In genomic region chr17:50128441-50129302, GRCh38 we compare ENCODE assay signal across 9 cellular contexts. TPM values are rescaled to one million over a fixed set of nuclear protein-coding genes. Genes with fewer than 3 reads are reported as not detected.
DNase-seq lines count a peak whose midpoint lies in the region; ATAC-seq and TF ChIP-seq lines count a peak whose summit lies in the region.
"Had no signal": no experiment of that assay in that cellular context is flagged by ENCODE, and none has a peak within 500 bp of the region (broad histone marks: within the 10 kb centered on the region; RNA-seq: fewer than 3 reads in every experiment).

No MANE protein-coding gene starts in this region.

- no peaks in the 10 kb centered on the region for H3K9me3 Mint-ChIP-seq in activated T-helper 17 cell treated with anti-CD3 and anti-CD28 coated beads, Interleukin-2, amount 50 U/mL, for 72 hours

- H3K9ac ChIP-seq in smooth muscle cell (ENCODE audit: low read depth), result peak overlapping the region; percentile 90

- DNase-seq in HT-29 (ENCODE audit: low spot score) (peak; percentile 54), iPS-NIHi11 (ENCODE audit: low spot score) (peak; percentile 63), smooth muscle cell (lab: John Stamatoyannopoulos, UW; ENCODE audit: unreplicated experiment) (no peak), SKM-1 treated with dmso at 0.1 percent for 144 hours (lab: John Stamatoyannopoulos, UW; ENCODE audit: unreplicated experiment) (no peak), NCI-H2029 treated with DMSO at 0.1 percent for 48 hours (lab: John Stamatoyannopoulos, UW) (no peak)
- DNase-seq: stimulated activated CD4-positive, alpha-beta T cell treated with anti-CD3 and anti-CD28 coated beads, Interleukin-1b, Interleukin-23, amount 100 ng/mL, for 48 hours had no signal

- H3F3A ChIP-seq in smooth muscle cell (ENCODE audit: low read depth), result peaks cover 14% of the 10 kb centered on the region

- H3K36me3 ChIP-seq in smooth muscle cell (ENCODE audit: low read depth), result no peaks in the 10 kb centered on the region

- no peak for TF ChIP-seq CTCF in smooth muscle cell (IDR thresholded peaks at IDR 0.05; ENCODE audit: borderline replicate concordance, insufficient read depth, poor library complexity, severe bottlenecking)

- H3K27me3 ChIP-seq in smooth muscle cell (ENCODE audit: low read depth), result no peaks in the 10 kb centered on the region

- H3K4me1 Mint-ChIP-seq in activated T-helper 17 cell treated with anti-CD3 and anti-CD28 coated beads, Interleukin-2, amount 50 U/mL, for 72 hours, result peaks cover 23% of the 10 kb centered on the region

- H3K4me3 ChIP-seq in smooth muscle cell, result peak overlapping the region; percentile 67

- peak overlapping the region; percentile 49 for H3K27ac ChIP-seq in smooth muscle cell (ENCODE audit: low read depth)

- H3K36me3 Mint-ChIP-seq in activated T-helper 17 cell treated with anti-CD3 and anti-CD28 coated beads, Interleukin-2, amount 50 U/mL, for 72 hours (ENCODE audit: low read depth), result peaks cover 10% of the 10 kb centered on the region

- H2AFZ ChIP-seq in smooth muscle cell (ENCODE audit: low read depth), result peak overlapping the region; percentile 15

- WGBS in smooth muscle cell (ENCODE audit: low lambda C conversion rate), result 12% methylated on average over 27 of the region's 28 CpGs

- H3K9me3 ChIP-seq in smooth muscle cell (replicated peaks; ENCODE audit: low read depth), result no peaks in the 10 kb centered on the region

- peak overlapping the region; percentile 99 for H3K4me2 ChIP-seq in smooth muscle cell

- H3K79me2 ChIP-seq in smooth muscle cell (ENCODE audit: low read depth), result no peaks in the 10 kb centered on the region

- peak overlapping the region; percentile 75 for H3K4me3 Mint-ChIP-seq in activated T-helper 17 cell treated with anti-CD3 and anti-CD28 coated beads, Interleukin-2, amount 50 U/mL, for 72 hours

- ATAC-seq in activated T-helper 17 cell treated with anti-CD3 and anti-CD28 coated beads, Interleukin-2, amount 50 U/mL, for 72 hours (replicated peaks), result no peak
- no peak for ATAC-seq in GM19324 (IDR thresholded peaks at IDR 0.05; ENCODE audit: low FRiP score, unreplicated experiment)

- H3K27ac Mint-ChIP-seq in activated T-helper 17 cell treated with anti-CD3 and anti-CD28 coated beads, Interleukin-2, amount 50 U/mL, for 72 hours, result no peak overlapping the region

- H3K27me3 Mint-ChIP-seq in activated T-helper 17 cell treated with anti-CD3 and anti-CD28 coated beads, Interleukin-2, amount 50 U/mL, for 72 hours, result peaks cover 5% of the 10 kb centered on the region

- peaks cover 11% of the 10 kb centered on the region for H4K20me1 ChIP-seq in smooth muscle cell (ENCODE audit: low read depth)

- H3K4me1 ChIP-seq in smooth muscle cell (ENCODE audit: low read depth), result peaks cover 28% of the 10 kb centered on the region

RNA-seq across cellular contexts. Expression of gene SAMD14, which starts 1.3 kb away (rescaled TPM):
- 1.9 and 3.4 TPM in 2 replicates for total RNA-seq in HT-29 (2014; rRNA removed; shearing (Covaris generic))
- total RNA-seq in activated T-helper 17 cell treated with anti-CD3 and anti-CD28 coated beads, Interleukin-2, amount 50 U/mL, for 72 hours, result 1 to 10 TPM in 1 of 2 donors, under 1 TPM in 1; 0.84 to 6.9 TPM
- total RNA-seq in smooth muscle cell, result 6.3 and 39.1 TPM in 2 replicates
- polyA plus RNA-seq in smooth muscle cell, result 13.7 and 21.1 TPM in 2 replicates

RNA-seq across cellular contexts. Expression of gene PPP1R9B, which starts 21.8 kb away (rescaled TPM):
- total RNA-seq in HT-29 (2014; rRNA removed; shearing (Covaris generic)), result 38.7 and 54.6 TPM in 2 replicates
- total RNA-seq in activated T-helper 17 cell treated with anti-CD3 and anti-CD28 coated beads, Interleukin-2, amount 50 U/mL, for 72 hours, result 10 to 100 TPM; 73.6 to 89.2 TPM
- 20.8 and 21.8 TPM in 2 replicates for total RNA-seq in smooth muscle cell
- polyA plus RNA-seq in smooth muscle cell, result 6.7 and 10.2 TPM in 2 replicates

RNA-seq across cellular contexts. Expression of gene PDK2, which starts 33.5 kb away (rescaled TPM):
- total RNA-seq in HT-29 (2014; rRNA removed; shearing (Covaris generic)), result 31.3 and 31.9 TPM in 2 replicates
- total RNA-seq in activated T-helper 17 cell treated with anti-CD3 and anti-CD28 coated beads, Interleukin-2, amount 50 U/mL, for 72 hours, result 10 to 100 TPM; 10.0 to 15.2 TPM
- total RNA-seq in smooth muscle cell, result 21.7 and 28.2 TPM in 2 replicates
- polyA plus RNA-seq in smooth muscle cell, result 34.3 and 36.5 TPM in 2 replicates

RNA-seq across cellular contexts. Expression of gene SGCA, which starts 37.1 kb away (rescaled TPM):
- total RNA-seq in HT-29 (2014; rRNA removed; shearing (Covaris generic)), result not detected in 2 replicates
- total RNA-seq in activated T-helper 17 cell treated with anti-CD3 and anti-CD28 coated beads, Interleukin-2, amount 50 U/mL, for 72 hours, result not detected
- 0.99 TPM in 1 of 2 replicates, not detected in the other for total RNA-seq in smooth muscle cell
- polyA plus RNA-seq in smooth muscle cell, result 1.4 and 2.1 TPM in 2 replicates
- total RNA-seq: bronchial epithelial cell had no signal

Comparison
In these comparisons a context has a peak if more than half of its experiments do, and no peak if none do; other contexts are left out.
1. DNase-seq: peak in HT-29 (single experiment) and iPS-NIHi11 (single experiment); none in smooth muscle cell (single experiment), SKM-1 treated with dmso at 0.1 percent for 144 hours (single experiment) and NCI-H2029 treated with DMSO at 0.1 percent for 48 hours (single experiment).